In the genomic region with DNA sequence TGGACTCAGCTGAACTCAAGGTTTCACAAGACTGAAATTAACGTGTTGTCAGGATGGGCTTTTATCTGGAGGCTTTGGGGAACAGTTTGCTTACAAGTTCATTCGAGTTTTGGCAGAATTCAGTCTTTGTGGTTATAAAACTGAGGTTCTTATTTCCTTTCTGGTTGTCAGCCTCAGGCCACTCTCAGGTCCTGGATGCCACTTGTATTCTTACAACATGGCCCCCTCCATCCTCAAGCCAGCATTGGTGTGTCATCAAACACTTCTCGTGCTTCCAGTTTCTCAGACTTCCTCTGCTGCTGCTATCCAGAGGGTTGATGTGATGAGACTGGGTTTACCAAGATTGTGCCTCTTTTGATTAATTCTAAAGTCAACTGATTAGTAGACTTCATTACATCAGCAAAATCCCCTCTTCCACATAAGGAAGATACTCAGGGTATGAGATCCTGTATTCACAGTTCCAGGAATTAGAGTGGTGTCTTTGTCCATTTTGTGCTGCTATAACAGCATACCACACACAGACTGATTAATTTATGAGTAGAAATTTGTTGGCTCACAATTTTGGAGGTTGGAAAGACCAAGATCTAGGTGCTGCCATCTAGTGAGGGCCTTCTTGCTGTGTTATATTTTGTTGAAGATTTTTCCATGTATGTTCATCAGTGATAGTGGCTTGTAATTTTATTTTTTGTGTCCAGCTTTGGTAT, we compare ENCODE assay signal across 8 cellular contexts. TPM values are rescaled to one million over a fixed set of nuclear protein-coding genes. Genes with fewer than 3 reads are reported as not detected.
A peak's percentile ranks its signal among the peaks of the same experiment; 100 is the strongest.
DNase-seq lines count a peak whose midpoint lies in the region; ATAC-seq, FAIRE-seq and TF ChIP-seq lines count a peak whose summit lies in the region.

No MANE protein-coding gene starts in this region.

- FAIRE-seq in frontal cortex (lab: Jason Lieb, UNC): no peak

- no peaks in the 10 kb centered on the region for H3K9me3 Mint-ChIP-seq in endodermal cell
- H3K9me3 Mint-ChIP-seq in stimulated activated naive CD8-positive, alpha-beta T cell treated with anti-CD3 and anti-CD28 coated beads, Interleukin-15, amount 100 ng/mL, for 72 hours: no peaks in the 10 kb centered on the region

- no peak overlapping the region for H3K9ac ChIP-seq in endodermal cell (ENCODE audit: extremely low read depth, low read length, poor library complexity, severe bottlenecking)

- no peaks in the 10 kb centered on the region for H3K36me3 ChIP-seq in RWPE2 (ENCODE audit: low read depth)
- H3K36me3 ChIP-seq in endodermal cell (ENCODE audit: control insufficient read depth, insufficient read depth, low read length): peaks cover 8% of the 10 kb centered on the region

- 95% methylated on average over 3 of the region's 3 CpGs; no CpG with 5 or more reads in 1 of the 2 experiments for WGBS in endodermal cell (ENCODE audit: insufficient coverage in 1 of 2, insufficient read length in 1 of 2), 2 experiments

- peak; percentile 29 for DNase-seq in D341Med (ENCODE audit: low spot score)
- DNase-seq in RWPE2 (ENCODE audit: low spot score): no peak
- no peak for DNase-seq in endodermal cell
- DNase-seq in stimulated activated naive CD8-positive, alpha-beta T cell treated with anti-CD3 and anti-CD28 coated beads, Interleukin-15, amount 100 ng/mL, for 72 hours: peak in 1 of 2 donors; percentile 48
- DNase-seq in frontal cortex (ENCODE audit: low spot score in 2 of 2): no peak

- no peak overlapping the region for H3K4me3 Mint-ChIP-seq in endodermal cell
- H3K4me3 Mint-ChIP-seq in stimulated activated naive CD8-positive, alpha-beta T cell treated with anti-CD3 and anti-CD28 coated beads, Interleukin-15, amount 100 ng/mL, for 72 hours: peak overlapping the region; percentile 24 to 45

- TF ChIP-seq CTCF in RWPE2 (IDR thresholded peaks at IDR 0.05; ENCODE audit: poor library complexity, severe bottlenecking): peak; percentile 78
- peak; percentile 40 for TF ChIP-seq CTCF in endodermal cell (conservative IDR thresholded peaks at IDR 0.05)

- H3K4me1 Mint-ChIP-seq in endodermal cell: no peaks in the 10 kb centered on the region
- peaks cover 47% of the 10 kb centered on the region for H3K4me1 Mint-ChIP-seq in stimulated activated naive CD8-positive, alpha-beta T cell treated with anti-CD3 and anti-CD28 coated beads, Interleukin-15, amount 100 ng/mL, for 72 hours

- peak; percentile 50 for ATAC-seq in GM21390 (IDR thresholded peaks at IDR 0.05; ENCODE audit: unreplicated experiment)
- ATAC-seq in RWPE2 (ENCODE audit: low read depth): 0 out of 3 replicates have a peak, but pooled peaks have one; percentile 44
- ATAC-seq in stimulated activated naive CD8-positive, alpha-beta T cell treated with anti-CD3 and anti-CD28 coated beads, Interleukin-15, amount 100 ng/mL, for 72 hours: peak; percentile 93
- no peak for ATAC-seq in HG02981 (IDR thresholded peaks at IDR 0.05; ENCODE audit: unreplicated experiment)
- ATAC-seq in HG03280 (IDR thresholded peaks at IDR 0.05; ENCODE audit: unreplicated experiment): no peak

- H3K27ac Mint-ChIP-seq in endodermal cell: no peak overlapping the region
- peak overlapping the region in 1 of 2 donors; percentile 27 for H3K27ac Mint-ChIP-seq in stimulated activated naive CD8-positive, alpha-beta T cell treated with anti-CD3 and anti-CD28 coated beads, Interleukin-15, amount 100 ng/mL, for 72 hours

- H3K9me3 ChIP-seq in RWPE2 (ENCODE audit: severe bottlenecking) (peaks cover 3% of the 10 kb centered on the region), endodermal cell (ENCODE audit: control insufficient read depth, low read length) (no peaks in the 10 kb centered on the region)

- H3K4me3 ChIP-seq in RWPE2 (ENCODE audit: severe bottlenecking) (no peak overlapping the region), endodermal cell (ENCODE audit: low read length) (no peak overlapping the region)

- H3K27me3 ChIP-seq in RWPE2 (ENCODE audit: insufficient read depth, poor library complexity, severe bottlenecking) (no peaks in the 10 kb centered on the region), endodermal cell (ENCODE audit: control insufficient read depth, insufficient read depth, low read length, poor library complexity, severe bottlenecking) (no peaks in the 10 kb centered on the region)

- H3K27me3 Mint-ChIP-seq in endodermal cell (ENCODE audit: insufficient read depth): no peaks in the 10 kb centered on the region
- H3K27me3 Mint-ChIP-seq in stimulated activated naive CD8-positive, alpha-beta T cell treated with anti-CD3 and anti-CD28 coated beads, Interleukin-15, amount 100 ng/mL, for 72 hours: no peaks in the 10 kb centered on the region

- H3K36me3 Mint-ChIP-seq in endodermal cell (ENCODE audit: low read depth): peaks cover 17% of the 10 kb centered on the region

- H3K4me1 ChIP-seq in RWPE2 (ENCODE audit: insufficient read depth, poor library complexity, severe bottlenecking) (no peaks in the 10 kb centered on the region), endodermal cell (ENCODE audit: control insufficient read depth, insufficient read depth, low read length) (no peaks in the 10 kb centered on the region)

- H3K27ac ChIP-seq in RWPE2 (ENCODE audit: poor library complexity, severe bottlenecking): no peak overlapping the region
- H3K27ac ChIP-seq in endodermal cell (ENCODE audit: low read depth, low read length): no peak overlapping the region

RNA-seq across cellular contexts. Expression of gene LRCH3, which starts 10.9 kb away (rescaled TPM):
- total RNA-seq in endodermal cell (10 to 100 TPM; 67.1 to 70.2 TPM), frontal cortex (71.7 TPM)
- polyA plus RNA-seq in endodermal cell (2013, experiment 1 of 2): 36.1 TPM
- 37.5 TPM for polyA plus RNA-seq in endodermal cell (2013, experiment 2 of 2)

RNA-seq across cellular contexts. Expression of gene FYTTD1, which starts 52.3 kb away (rescaled TPM):
- 10 to 100 TPM; 39.0 to 41.5 TPM for total RNA-seq in endodermal cell
- 42.7 TPM for polyA plus RNA-seq in endodermal cell (2013, experiment 1 of 2)
- 38.0 TPM for polyA plus RNA-seq in endodermal cell (2013, experiment 2 of 2)
- total RNA-seq in frontal cortex: 61.1 TPM

Comparison
In these comparisons a context has a peak if more than half of its experiments do, and no peak if none do; other contexts are left out.
1. ATAC-seq: peak in GM21390 (single experiment), RWPE2 (single experiment) and stimulated activated naive CD8-positive, alpha-beta T cell treated with anti-CD3 and anti-CD28 coated beads, Interleukin-15, amount 100 ng/mL, for 72 hours (single experiment); none in HG02981 (single experiment) and HG03280 (single experiment).